Comparison of ENCODE assay signal across 25 cellular contexts in genomic region chr15:29666241-29666640, GRCh38.
"Had no signal": no experiment of that assay in that cellular context is flagged by ENCODE, and none has a peak within 500 bp of the region (broad histone marks: within the 10 kb centered on the region; RNA-seq: fewer than 3 reads in every experiment).

No MANE protein-coding gene starts in this region.

- H3K4me1 Mint-ChIP-seq: stimulated activated naive B cell treated with anti-CD40 and anti-IgM and Interleukin-4, amounts not matched to agents 10 μg/mL and 1 μg/mL and 100 μg/mL, for 72 hours had no signal

- H3K9me3 ChIP-seq: left ventricle myocardium inferior, mucosa of descending colon, pancreas, prostate gland, suprapubic skin, thoracic aorta, tibial artery, upper lobe of right lung had no signal

- H3K4me1 ChIP-seq: left ventricle myocardium inferior, prostate gland, suprapubic skin, upper lobe of right lung had no signal

- H3K27ac ChIP-seq: left ventricle myocardium inferior, pancreas, prostate gland, skin epidermis, suprapubic skin, thoracic aorta, tibial artery, upper lobe of right lung had no signal

- H3K27me3 ChIP-seq: pancreas, suprapubic skin, tibial artery, upper lobe of right lung had no signal

- ATAC-seq: mucosa of descending colon; naive thymus-derived CD4-positive, alpha-beta T cell; natural killer cell treated with Interleukin-12 subunit alpha and Interleukin-12 subunit beta and Interleukin-15 and Interleukin-18, amount 100 ng/mL, for 72 hours; pancreas; right cardiac atrium; sciatic nerve; stimulated activated naive B cell treated with anti-CD40 and anti-IgM and Interleukin-4, amounts not matched to agents 10 μg/mL and 1 μg/mL and 100 μg/mL, for 72 hours; upper lobe of right lung had no signal

- H3K27ac Mint-ChIP-seq: naive thymus-derived CD4-positive, alpha-beta T cell; natural killer cell treated with Interleukin-12 subunit alpha and Interleukin-12 subunit beta and Interleukin-15 and Interleukin-18, amount 100 ng/mL, for 72 hours; stimulated activated naive B cell treated with anti-CD40 and anti-IgM and Interleukin-4, amounts not matched to agents 10 μg/mL and 1 μg/mL and 100 μg/mL, for 72 hours; stimulated activated naive CD8-positive, alpha-beta T cell treated with anti-CD3 and anti-CD28 coated beads, Interleukin-15, Interleukin-2, amounts not matched to agents 100 ng/mL and 50 ng/mL, for 24 hours had no signal

- H3K36me3 ChIP-seq: left ventricle myocardium inferior, pancreas, prostate gland, suprapubic skin, thoracic aorta, tibial artery, upper lobe of right lung had no signal

- DNase-seq: islet precursor cell; left ventricle myocardium inferior; midbrain; mucosa of descending colon; naive thymus-derived CD4-positive, alpha-beta T cell; nucleus accumbens; pancreas; retina; right cardiac atrium; stimulated activated CD4-positive, alpha-beta T cell treated with anti-CD3 and anti-CD28 coated beads, Interleukin-12 subunit alpha, Interleukin-12 subunit beta, amount 100 ng/mL, for 4 hours; stimulated activated CD4-positive, alpha-beta T cell treated with anti-CD3 and anti-CD28 coated beads, Interleukin-15, amount 100 ng/mL, for 24 hours; stimulated activated CD4-positive, alpha-beta T cell treated with anti-CD3 and anti-CD28 coated beads, Interleukin-2, amount 100 ng/mL, for 24 hours; stimulated activated CD4-positive, alpha-beta T cell treated with anti-CD3 and anti-CD28 coated beads, Interleukin-4, amount 100 ng/mL, for 1 hour; stimulated activated naive B cell treated with anti-CD40 and anti-IgM and Interleukin-4, amounts not matched to agents 10 μg/mL and 1 μg/mL and 100 μg/mL, for 72 hours; tibial artery; upper lobe of right lung had no signal

- H3K9me3 Mint-ChIP-seq: natural killer cell treated with Interleukin-12 subunit alpha and Interleukin-12 subunit beta and Interleukin-15 and Interleukin-18, amount 100 ng/mL, for 72 hours; stimulated activated naive B cell treated with anti-CD40 and anti-IgM and Interleukin-4, amounts not matched to agents 10 μg/mL and 1 μg/mL and 100 μg/mL, for 72 hours; stimulated activated naive CD8-positive, alpha-beta T cell treated with anti-CD3 and anti-CD28 coated beads, Interleukin-15, Interleukin-2, amounts not matched to agents 100 ng/mL and 50 ng/mL, for 24 hours had no signal

- H3K4me3 Mint-ChIP-seq: naive thymus-derived CD4-positive, alpha-beta T cell; natural killer cell treated with Interleukin-12 subunit alpha and Interleukin-12 subunit beta and Interleukin-15 and Interleukin-18, amount 100 ng/mL, for 72 hours; stimulated activated naive B cell treated with anti-CD40 and anti-IgM and Interleukin-4, amounts not matched to agents 10 μg/mL and 1 μg/mL and 100 μg/mL, for 72 hours; stimulated activated naive CD8-positive, alpha-beta T cell treated with anti-CD3 and anti-CD28 coated beads, Interleukin-15, Interleukin-2, amounts not matched to agents 100 ng/mL and 50 ng/mL, for 24 hours had no signal

- H3K4me3 ChIP-seq: left ventricle myocardium inferior, lung, mucosa of descending colon, pancreas, prostate gland, skin epidermis, suprapubic skin, tibial artery, upper lobe of right lung had no signal

- H3K36me3 Mint-ChIP-seq: natural killer cell treated with Interleukin-12 subunit alpha and Interleukin-12 subunit beta and Interleukin-15 and Interleukin-18, amount 100 ng/mL, for 72 hours; stimulated activated naive B cell treated with anti-CD40 and anti-IgM and Interleukin-4, amounts not matched to agents 10 μg/mL and 1 μg/mL and 100 μg/mL, for 72 hours had no signal

- FAIRE-seq: pancreas, urothelium cell line had no signal

- H3K27me3 Mint-ChIP-seq: stimulated activated naive B cell treated with anti-CD40 and anti-IgM and Interleukin-4, amounts not matched to agents 10 μg/mL and 1 μg/mL and 100 μg/mL, for 72 hours had no signal
